In genomic region chr2:202660796-202661195, GRCh38 we compare ENCODE assay signal across 18 cellular contexts.
"Had no signal": no experiment of that assay in that cellular context is flagged by ENCODE, and none has a peak within 500 bp of the region (broad histone marks: within the 10 kb centered on the region; RNA-seq: fewer than 3 reads in every experiment).

No MANE protein-coding gene starts in this region.

- ATAC-seq: activated T-helper 17 cell treated with anti-CD3 and anti-CD28 coated beads, Interleukin-2, amount 50 U/mL, for 72 hours; left cardiac atrium had no signal

- H3K27ac Mint-ChIP-seq: activated T-helper 17 cell treated with anti-CD3 and anti-CD28 coated beads, Interleukin-2, amount 50 U/mL, for 72 hours; nephron had no signal

- H3K4me1 ChIP-seq: uterus had no signal

- H3K9ac ChIP-seq: SK-N-SH had no signal

- H3K9me3 Mint-ChIP-seq: activated T-helper 17 cell treated with anti-CD3 and anti-CD28 coated beads, Interleukin-2, amount 50 U/mL, for 72 hours; nephron had no signal

- H3K27ac ChIP-seq: esophagus muscularis mucosa, hepatocyte, tibial nerve, uterus had no signal

- H3K4me3 Mint-ChIP-seq: activated T-helper 17 cell treated with anti-CD3 and anti-CD28 coated beads, Interleukin-2, amount 50 U/mL, for 72 hours; nephron had no signal

- H3K27me3 Mint-ChIP-seq: activated T-helper 17 cell treated with anti-CD3 and anti-CD28 coated beads, Interleukin-2, amount 50 U/mL, for 72 hours had no signal

- FAIRE-seq: islet of Langerhans had no signal

- H3K36me3 ChIP-seq: esophagus muscularis mucosa, tibial nerve, uterus had no signal

- H2AFZ ChIP-seq: hepatocyte had no signal

- H3K4me3 ChIP-seq: esophagus muscularis mucosa, hepatocyte, tibial nerve, uterus had no signal

- H3K27me3 ChIP-seq: esophagus muscularis mucosa, hepatocyte, tibial nerve, uterus had no signal

- DNase-seq: activated CD4-positive, alpha-beta T cell treated with anti-CD3 and anti-CD28 coated beads, Interleukin-2, amount 50 U/mL, for 4 hours; activated naive CD4-positive, alpha-beta T cell treated with Interleukin-2 at 50 U/mL for 16 hours; activated T-cell treated with anti-CD3 and anti-CD28 coated beads for 4 hours; cerebellar nuclear complex; cortex of kidney; left cardiac atrium; nucleus accumbens; retina; SK-N-SH; stimulated activated naive CD4-positive, alpha-beta T cell treated with Interleukin-2 at 50 U/mL for 16 hours; T-helper 9 cell; uterus had no signal

- H3K4me2 ChIP-seq: hepatocyte, SK-N-SH had no signal

- H3K9me3 ChIP-seq: esophagus muscularis mucosa, SK-N-SH, tibial nerve, uterus had no signal
